8 cellular contexts compared by ENCODE assay signal in genomic region chr3:196081834-196082470, GRCh38. TPM values are rescaled to one million over a fixed set of nuclear protein-coding genes. Genes with fewer than 3 reads are reported as not detected.
DNase-seq lines count a peak whose midpoint lies in the region; ATAC-seq and TF ChIP-seq lines count a peak whose summit lies in the region.

TFRC (minus strand) TSS chr3:196082090; CDS start chr3:196077099, 4,991 bp downstream.

- peaks cover 46% of the 10 kb centered on the region for H3K79me2 ChIP-seq in OCI-LY1 (ENCODE audit: insufficient read depth, low read length)

- peak within 1 kb of the TSS; percentile 83 for H3K4me3 ChIP-seq in OCI-LY1 (ENCODE audit: low read depth, low read length, poor library complexity, severe bottlenecking)

- DNase-seq in D341Med (ENCODE audit: low spot score) (peak; percentile 100), HuH-7 (ENCODE audit: low spot score) (peak; percentile 98), mesothelial cell of epicardium (ENCODE audit: low spot score in 2 of 2, unreplicated experiment in 2 of 2) (peak; percentile 94 to 96)
- DNase-seq in activated CD8-positive, alpha-beta memory T cell treated with anti-CD3 and anti-CD28 coated beads, Interleukin-2, amount 50 U/mL, for 4 hours: peak; percentile 97
- DNase-seq in stimulated activated CD8-positive, alpha-beta memory T cell treated with anti-CD3 and anti-CD28 coated beads, Interleukin-15, amount 100 ng/mL, for 4 hours (ENCODE audit: low read depth in 2 of 2): peak; percentile 90 to 91

- H3K9me2 ChIP-seq in OCI-LY1 (ENCODE audit: low read depth, low read length): no peaks in the 10 kb centered on the region

- H3K36me3 Mint-ChIP-seq in mesothelial cell of epicardium: no peaks in the 10 kb centered on the region

- peak within 1 kb of the TSS; percentile 49 for H3K27ac ChIP-seq in OCI-LY1 (ENCODE audit: low read depth, low read length, poor library complexity, severe bottlenecking)

- H3K4me3 Mint-ChIP-seq in mesothelial cell of epicardium: peak within 1 kb of the TSS; percentile 87

- H3K9me3 ChIP-seq in OCI-LY1 (ENCODE audit: low read length): no peaks in the 10 kb centered on the region

- H4K20me1 ChIP-seq in OCI-LY1 (ENCODE audit: insufficient read depth, low read length): no peaks in the 10 kb centered on the region

- H3K9ac ChIP-seq in OCI-LY1 (ENCODE audit: low read length): peak within 1 kb of the TSS; percentile 90

- TF ChIP-seq CTCF in OCI-LY1 (IDR thresholded peaks at IDR 0.05; ENCODE audit: low read length) (no peak), mesothelial cell of epicardium (IDR thresholded peaks at IDR 0.05; ENCODE audit: unreplicated experiment) (no peak)

- no peaks in the 10 kb centered on the region for H3K27me3 Mint-ChIP-seq in mesothelial cell of epicardium (ENCODE audit: low read depth)

- no peaks in the 10 kb centered on the region for H3K27me3 ChIP-seq in OCI-LY1 (ENCODE audit: insufficient read depth, low read length)

- peaks cover 22% of the 10 kb centered on the region for H3K4me1 Mint-ChIP-seq in mesothelial cell of epicardium

- ATAC-seq in GM21515 (IDR thresholded peaks at IDR 0.05; ENCODE audit: unreplicated experiment): peak; percentile 74

- H3F3A ChIP-seq in OCI-LY1 (ENCODE audit: insufficient read depth, low read length): no peaks in the 10 kb centered on the region

- peaks cover 39% of the 10 kb centered on the region for H3K4me1 ChIP-seq in OCI-LY1 (ENCODE audit: insufficient read depth, low read length, severe bottlenecking)

- in situ Hi-C loops in endometrial microvascular endothelial cells (cut with HindIII; ENCODE audit: inconsistent ontology term, low pct_unique_long_range_greater_than_20kb, low sequenced_read_pairs): no loop called here

- peak within 1 kb of the TSS; percentile 88 for H3K4me2 ChIP-seq in OCI-LY1 (ENCODE audit: low read length)

- H3K36me3 ChIP-seq in OCI-LY1 (ENCODE audit: insufficient read depth, low read length): peaks cover 14% of the 10 kb centered on the region

- peak within 1 kb of the TSS; percentile 92 for H2AFZ ChIP-seq in OCI-LY1 (ENCODE audit: low read length)

- peak within 1 kb of the TSS; percentile 94 for H3K27ac Mint-ChIP-seq in mesothelial cell of epicardium

- no peaks in the 10 kb centered on the region for H3K9me3 Mint-ChIP-seq in mesothelial cell of epicardium

RNA-seq across cellular contexts. Expression of gene TFRC, which starts in this region (rescaled TPM):
- total RNA-seq in endometrial microvascular endothelial cells (ENCODE audit: inconsistent ontology term) (83.1 TPM), mesothelial cell of epicardium (119 to 123 TPM (median 123 TPM) in 3 replicates)

Comparison
In these comparisons a context has a peak if more than half of its experiments do, and no peak if none do; other contexts are left out.
1. Peak in every context shown above with its lines: DNase-seq, ATAC-seq, H3K4me3 ChIP-seq and H3K27ac ChIP-seq.